Comparison of ENCODE assay signal across 8 cellular contexts in genomic region chr6:158910484-158911075, GRCh38.
DNase-seq lines count a peak whose midpoint lies in the region; ATAC-seq and TF ChIP-seq lines count a peak whose summit lies in the region.

No MANE protein-coding gene starts in this region.

- ATAC-seq in GM18870 (IDR thresholded peaks at IDR 0.05; ENCODE audit: unreplicated experiment), result no peak

- peaks cover 9% of the 10 kb centered on the region for H3K9me3 Mint-ChIP-seq in activated CD4-positive, alpha-beta memory T cell treated with anti-CD3 and anti-CD28 coated beads for 36 hours
- peaks cover 17% of the 10 kb centered on the region for H3K9me3 Mint-ChIP-seq in activated CD4-positive, alpha-beta memory T cell treated with anti-CD3 and anti-CD28 coated beads, Interleukin-2, amount 10 ng/mL, durations not matched to agents 7 days and 5 days

- intact Hi-C loops in activated CD4-positive, alpha-beta memory T cell treated with anti-CD3 and anti-CD28 coated beads for 36 hours (cut with micrococcal nuclease), result loop anchor here (2.0 kb wide), 2 partner anchors 32 to 60 kb away; no protein-coding TSS in a partner anchor
- intact Hi-C loops in dorsolateral prefrontal cortex (cut with DNase I), result no loop called here

- H3K4me1 Mint-ChIP-seq in activated CD4-positive, alpha-beta memory T cell treated with anti-CD3 and anti-CD28 coated beads for 36 hours (ENCODE audit: low read depth), result peaks cover 27% of the 10 kb centered on the region
- H3K4me1 Mint-ChIP-seq in activated CD4-positive, alpha-beta memory T cell treated with anti-CD3 and anti-CD28 coated beads, Interleukin-2, amount 10 ng/mL, durations not matched to agents 7 days and 5 days, result peaks cover 28% of the 10 kb centered on the region

- peak overlapping the region in 8 of 59 donors; percentile 1 to 29 (median 12) for H3K4me3 ChIP-seq in dorsolateral prefrontal cortex

- peaks cover 4% of the 10 kb centered on the region for H3K36me3 Mint-ChIP-seq in activated CD4-positive, alpha-beta memory T cell treated with anti-CD3 and anti-CD28 coated beads for 36 hours
- H3K36me3 Mint-ChIP-seq in activated CD4-positive, alpha-beta memory T cell treated with anti-CD3 and anti-CD28 coated beads, Interleukin-2, amount 10 ng/mL, durations not matched to agents 7 days and 5 days (ENCODE audit: low read depth), result peaks cover 11% of the 10 kb centered on the region

- H3K4me3 Mint-ChIP-seq in activated CD4-positive, alpha-beta memory T cell treated with anti-CD3 and anti-CD28 coated beads for 36 hours, result peak overlapping the region; percentile 52
- no peak overlapping the region for H3K4me3 Mint-ChIP-seq in activated CD4-positive, alpha-beta memory T cell treated with anti-CD3 and anti-CD28 coated beads, Interleukin-2, amount 10 ng/mL, durations not matched to agents 7 days and 5 days

- peak overlapping the region; percentile 31 for H3K27ac Mint-ChIP-seq in activated CD4-positive, alpha-beta memory T cell treated with anti-CD3 and anti-CD28 coated beads for 36 hours
- H3K27ac Mint-ChIP-seq in activated CD4-positive, alpha-beta memory T cell treated with anti-CD3 and anti-CD28 coated beads, Interleukin-2, amount 10 ng/mL, durations not matched to agents 7 days and 5 days, result no peak overlapping the region

- H3K27me3 Mint-ChIP-seq in activated CD4-positive, alpha-beta memory T cell treated with anti-CD3 and anti-CD28 coated beads for 36 hours, result no peaks in the 10 kb centered on the region
- peaks cover 15% of the 10 kb centered on the region for H3K27me3 Mint-ChIP-seq in activated CD4-positive, alpha-beta memory T cell treated with anti-CD3 and anti-CD28 coated beads, Interleukin-2, amount 10 ng/mL, durations not matched to agents 7 days and 5 days

- POLR2A ChIA-PET in activated CD4-positive, alpha-beta memory T cell treated with anti-CD3 and anti-CD28 coated beads for 36 hours (lab: Charles Lee), result no interaction called here
- POLR2A ChIA-PET in activated CD4-positive, alpha-beta memory T cell treated with anti-CD3 and anti-CD28 coated beads, Interleukin-2, amount 10 ng/mL, durations not matched to agents 7 days and 5 days (lab: Charles Lee), result interaction anchor here (1.0 to 1.1 kb wide), 4 partner anchors 57 to 109 kb away, joined by 3 to 5 read pairs (median 4); partner anchors contain the start of gene EZR

- CTCF ChIA-PET in activated CD4-positive, alpha-beta memory T cell treated with anti-CD3 and anti-CD28 coated beads for 36 hours (lab: Charles Lee), result no interaction called here
- CTCF ChIA-PET in activated CD4-positive, alpha-beta memory T cell treated with anti-CD3 and anti-CD28 coated beads, Interleukin-2, amount 10 ng/mL, durations not matched to agents 7 days and 5 days (lab: Charles Lee), result no interaction called here

- DNase-seq in activated CD4-positive, alpha-beta memory T cell treated with anti-CD3 and anti-CD28 coated beads for 36 hours, result no peak
- no peak for DNase-seq in activated CD4-positive, alpha-beta memory T cell treated with anti-CD3 and anti-CD28 coated beads, Interleukin-2, amount 10 ng/mL, durations not matched to agents 7 days and 5 days
- DNase-seq in HT-29 (ENCODE audit: low spot score), result peak; percentile 78
- no peak for DNase-seq in dorsolateral prefrontal cortex
- DNase-seq in renal cortical epithelial cell (ENCODE audit: low read depth), result peak; percentile 26
- DNase-seq in middle frontal gyrus (ENCODE audit: extremely low spot score, low spot score), result no peak
- DNase-seq in UCSD-AML1 (lab: John Stamatoyannopoulos, UW; ENCODE audit: unreplicated experiment), result no peak

- peak overlapping the region in 40 of 59 donors; percentile 1 to 81 (median 58) for H3K27ac ChIP-seq in dorsolateral prefrontal cortex

- no peak for TF ChIP-seq CTCF in dorsolateral prefrontal cortex (IDR thresholded peaks at IDR 0.05 in 54 of 56, conservative IDR thresholded peaks at IDR 0.05 in 2 of 56; ENCODE audit: low read depth in 1 of 56, partially characterized antibody in 56 of 56)

- peaks cover 0 to 19% (median 0%) of the 10 kb centered on the region in 45 donors for H3K27me3 ChIP-seq in dorsolateral prefrontal cortex

Comparison
In these comparisons a context has a peak if more than half of its experiments do, and no peak if none do; other contexts are left out.
1. DNase-seq: peak in HT-29 (single experiment) and renal cortical epithelial cell (single experiment); none in activated CD4-positive, alpha-beta memory T cell treated with anti-CD3 and anti-CD28 coated beads for 36 hours (single experiment), activated CD4-positive, alpha-beta memory T cell treated with anti-CD3 and anti-CD28 coated beads, Interleukin-2, amount 10 ng/mL, durations not matched to agents 7 days and 5 days (single experiment), dorsolateral prefrontal cortex (0 of 10), middle frontal gyrus (single experiment) and UCSD-AML1 (single experiment).